ENCODE assay signal across 16 cellular contexts in genomic region chr2:9200634-9201015, GRCh38.
"Had no signal": no experiment of that assay in that cellular context is flagged by ENCODE, and none has a peak within 500 bp of the region (broad histone marks: within the 10 kb centered on the region; RNA-seq: fewer than 3 reads in every experiment).

No MANE protein-coding gene starts in this region.

- H3K9me3 ChIP-seq: ascending aorta, ovary, thyroid gland, uterus had no signal

- H3K36me3 Mint-ChIP-seq: activated naive CD4-positive, alpha-beta T cell treated with anti-CD3 and anti-CD28 coated beads, Interleukin-2, amount 10 ng/mL, durations not matched to agents 7 days and 5 days; stimulated activated naive B cell treated with anti-CD40 and anti-IgM and Interleukin-4, amounts not matched to agents 10 μg/mL and 1 μg/mL and 100 μg/mL, for 72 hours had no signal

- H3K36me3 ChIP-seq: ascending aorta, ovary, thyroid gland, uterus had no signal

- H3K4me3 Mint-ChIP-seq: activated naive CD4-positive, alpha-beta T cell treated with anti-CD3 and anti-CD28 coated beads, Interleukin-2, amount 10 ng/mL, durations not matched to agents 7 days and 5 days; nephron progenitor cell; stimulated activated naive B cell treated with anti-CD40 and anti-IgM and Interleukin-4, amounts not matched to agents 10 μg/mL and 1 μg/mL and 100 μg/mL, for 72 hours had no signal

- DNase-seq: activated CD4-positive, alpha-beta T cell treated with anti-CD3 and anti-CD28 coated beads for 1 hour; activated CD4-positive, alpha-beta T cell treated with anti-CD3 and anti-CD28 coated beads, Interleukin-2, amount 50 U/mL, for 4 hours; activated naive CD4-positive, alpha-beta T cell treated with anti-CD3 and anti-CD28 coated beads, Interleukin-2, amount 10 ng/mL, durations not matched to agents 7 days and 5 days; activated T-cell treated with anti-CD3 and anti-CD28 coated beads, Interleukin-2, amount 50 U/mL, for 1 hour; dorsolateral prefrontal cortex; hypothalamus; nephron progenitor cell; stimulated activated CD4-positive, alpha-beta T cell treated with anti-CD3 and anti-CD28 coated beads, Interleukin-15, amount 100 ng/mL, for 24 hours; stimulated activated CD4-positive, alpha-beta T cell treated with anti-CD3 and anti-CD28 coated beads, Interleukin-4, amount 100 ng/mL, for 1 hour; stimulated activated naive B cell treated with anti-CD40 and anti-IgM and Interleukin-4, amounts not matched to agents 10 μg/mL and 1 μg/mL and 100 μg/mL, for 72 hours; thyroid gland had no signal

- H3K4me3 ChIP-seq: ascending aorta, dorsolateral prefrontal cortex, ovary, thyroid gland, uterus had no signal

- H3K27ac ChIP-seq: ascending aorta, dorsolateral prefrontal cortex, ovary, thyroid gland, uterus, VCaP had no signal

- H3K4me1 ChIP-seq: ascending aorta, thyroid gland, uterus had no signal

- H3K27ac Mint-ChIP-seq: activated naive CD4-positive, alpha-beta T cell treated with anti-CD3 and anti-CD28 coated beads, Interleukin-2, amount 10 ng/mL, durations not matched to agents 7 days and 5 days; activated T-helper 2 cell treated with anti-CD3 and anti-CD28 coated beads, Interferon-gamma antibody, Interleukin-2, Interleukin-4, amounts not matched to agents 10 μg/mL and 5 μg/mL and 100 μg/mL, durations not matched to agents 14 hours and 24 hours and 36 hours; nephron progenitor cell; stimulated activated naive B cell treated with anti-CD40 and anti-IgM and Interleukin-4, amounts not matched to agents 10 μg/mL and 1 μg/mL and 100 μg/mL, for 72 hours had no signal

- H3K9me3 Mint-ChIP-seq: activated naive CD4-positive, alpha-beta T cell treated with anti-CD3 and anti-CD28 coated beads, Interleukin-2, amount 10 ng/mL, durations not matched to agents 7 days and 5 days; activated T-helper 2 cell treated with anti-CD3 and anti-CD28 coated beads, Interferon-gamma antibody, Interleukin-2, Interleukin-4, amounts not matched to agents 10 μg/mL and 5 μg/mL and 100 μg/mL, durations not matched to agents 14 hours and 24 hours and 36 hours; stimulated activated naive B cell treated with anti-CD40 and anti-IgM and Interleukin-4, amounts not matched to agents 10 μg/mL and 1 μg/mL and 100 μg/mL, for 72 hours had no signal

- H3K27me3 ChIP-seq: ascending aorta, ovary, thyroid gland, uterus had no signal
